8 cellular contexts compared by ENCODE assay signal in genomic region chr19:35901854-35902661, GRCh38. TPM values are rescaled to one million over a fixed set of nuclear protein-coding genes. Genes with fewer than 3 reads are reported as not detected.
A peak's percentile ranks its signal among the peaks of the same experiment; 100 is the strongest.
DNase-seq lines count a peak whose midpoint lies in the region; ATAC-seq and TF ChIP-seq lines count a peak whose summit lies in the region.

A gene with protein sequence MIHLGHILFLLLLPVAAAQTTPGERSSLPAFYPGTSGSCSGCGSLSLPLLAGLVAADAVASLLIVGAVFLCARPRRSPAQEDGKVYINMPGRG (plus strand): TSS chr19:35902529. CDS start chr19:35902594, 65 bp downstream.

- H3K4me1 ChIP-seq in BLaER1 treated with 17β-estradiol and CSF1 and Interleukin-3, amounts not matched to agents 10 nM and 100 nM, result peaks cover 71 to 84% (median 77%) of the 10 kb centered on the region in 10 experiments
- H3K4me1 ChIP-seq in H9 (ENCODE audit: insufficient read depth, low read length), result peaks cover 5% of the 10 kb centered on the region; the same call in 1 of the 2 replicates
- H3K4me1 ChIP-seq in endodermal cell (ENCODE audit: control insufficient read depth, insufficient read depth, low read length), result peaks cover 3% of the 10 kb centered on the region
- H3K4me1 ChIP-seq in parathyroid adenoma, result peaks cover 17% of the 10 kb centered on the region

- no peak within 1 kb of the TSS for H2AK5ac ChIP-seq in H9 (ENCODE audit: insufficient read length, low read length)

- H3K4me2 ChIP-seq in BLaER1 treated with 17β-estradiol and CSF1 and Interleukin-3, amounts not matched to agents 10 nM and 100 nM, result peak within 1 kb of the TSS; percentile 89 to 100 (median 99)
- peak within 1 kb of the TSS; percentile 55 for H3K4me2 ChIP-seq in H9 (ENCODE audit: insufficient read depth, insufficient read length, low read length)
- peak within 1 kb of the TSS; percentile 81 for H3K4me2 ChIP-seq in parathyroid adenoma (ENCODE audit: low read length)

- H4K8ac ChIP-seq in H9 (replicated peaks; ENCODE audit: insufficient read length, low read depth, low read length), result no peak within 1 kb of the TSS

- DNase-seq in H9, result no peak
- DNase-seq in UCSD-AML1 (lab: John Stamatoyannopoulos, UW; ENCODE audit: unreplicated experiment), result peak; percentile 79
- DNase-seq in endodermal cell, result no peak
- no peak for DNase-seq in NCI-H2029 (lab: John Stamatoyannopoulos, UW)
- DNase-seq in GM10248 (ENCODE audit: extremely low spot score), result no peak

- H3K27ac ChIP-seq in BLaER1 treated with 17β-estradiol and CSF1 and Interleukin-3, amounts not matched to agents 10 nM and 100 nM, result peak within 1 kb of the TSS; percentile 85 to 99 (median 96)
- H3K27ac ChIP-seq in H9 (ENCODE audit: insufficient read length, low read depth, low read length), result no peak within 1 kb of the TSS
- no peak within 1 kb of the TSS for H3K27ac ChIP-seq in endodermal cell (ENCODE audit: low read depth, low read length)
- H3K27ac ChIP-seq in parathyroid adenoma, result peak within 1 kb of the TSS; percentile 81

- no peak for ATAC-seq in HG03460 (IDR thresholded peaks at IDR 0.05; ENCODE audit: unreplicated experiment)

- H3K9me3 Mint-ChIP-seq in H9 (no peaks in the 10 kb centered on the region; a peak in 1 of 5 replicates), endodermal cell (no peaks in the 10 kb centered on the region)

- H3K9ac ChIP-seq in BLaER1 treated with 17β-estradiol and CSF1 and Interleukin-3, amounts not matched to agents 10 nM and 100 nM, result peak within 1 kb of the TSS; percentile 85 to 92 (median 90)
- H3K9ac ChIP-seq in H9 (ENCODE audit: extremely low read depth, insufficient read length, low read length) (peak within 1 kb of the TSS; percentile 31), endodermal cell (ENCODE audit: extremely low read depth, low read length, poor library complexity, severe bottlenecking) (no peak within 1 kb of the TSS), parathyroid adenoma (no peak within 1 kb of the TSS)

- peak within 1 kb of the TSS; percentile 11 for H3K18ac ChIP-seq in H9 (ENCODE audit: insufficient read length, low read depth, low read length)

- H3T11ph ChIP-seq in H9 (ENCODE audit: low read length), result no peak within 1 kb of the TSS

- H2BK120ac ChIP-seq in H9 (ENCODE audit: low read depth, low read length, poor library complexity, severe bottlenecking), result no peak within 1 kb of the TSS

- H3K4me1 Mint-ChIP-seq in H9 (peaks cover 17 to 38% of the 10 kb centered on the region in 2 experiments), endodermal cell (peaks cover 19% of the 10 kb centered on the region)

- TF ChIP-seq CTCF in H9 (conservative IDR thresholded peaks at IDR 0.05) (no peak), endodermal cell (conservative IDR thresholded peaks at IDR 0.05) (no peak), parathyroid adenoma (IDR thresholded peaks at IDR 0.05) (no peak), GM10248 (IDR thresholded peaks at IDR 0.05; ENCODE audit: control extremely low read depth, extremely low read depth, low read depth, missing control alignments) (no peak)

- WGBS in H9 (ENCODE audit: extremely low coverage, insufficient read length, low lambda C conversion rate), result no CpG with 5 or more reads among the region's 6 CpGs
- 65 to 78% methylated on average over 3 to 6 of the region's 6 CpGs for WGBS in endodermal cell (ENCODE audit: insufficient coverage in 1 of 2, insufficient read length in 1 of 2), 2 experiments

- H3K36me3 ChIP-seq in BLaER1 treated with 17β-estradiol and CSF1 and Interleukin-3, amounts not matched to agents 10 nM and 100 nM, result peaks cover 4 to 50% (median 17%) of the 10 kb centered on the region in 11 experiments
- H3K36me3 ChIP-seq in endodermal cell (ENCODE audit: control insufficient read depth, insufficient read depth, low read length) (peaks cover 14% of the 10 kb centered on the region), parathyroid adenoma (ENCODE audit: control insufficient read depth, insufficient read depth, low read length) (no peaks in the 10 kb centered on the region)

- no peak within 1 kb of the TSS for H4K5ac ChIP-seq in H9 (ENCODE audit: insufficient read length, low read depth, low read length)

- peaks cover 5 to 13% (median 6%) of the 10 kb centered on the region in 3 experiments; a peak in 5 of 7 replicates for H3K36me3 Mint-ChIP-seq in H9 (ENCODE audit: insufficient read depth in 1 of 3, low read depth in 3 of 3)
- H3K36me3 Mint-ChIP-seq in endodermal cell (ENCODE audit: low read depth), result peaks cover 10% of the 10 kb centered on the region

- H3K27me3 ChIP-seq in BLaER1 treated with 17β-estradiol and CSF1 and Interleukin-3, amounts not matched to agents 10 nM and 100 nM, result no peaks in the 10 kb centered on the region
- H3K27me3 ChIP-seq in H9 (ENCODE audit: insufficient read depth, low read length) (no peaks in the 10 kb centered on the region), endodermal cell (ENCODE audit: control insufficient read depth, insufficient read depth, low read length, poor library complexity, severe bottlenecking) (no peaks in the 10 kb centered on the region), parathyroid adenoma (ENCODE audit: control insufficient read depth, insufficient read depth, low read length) (no peaks in the 10 kb centered on the region)

- H3K4ac ChIP-seq in H9 (ENCODE audit: low read depth, low read length), result no peak within 1 kb of the TSS

- peak within 1 kb of the TSS; percentile 58 to 95 (median 72); a peak in 5 of 7 replicates for H3K27ac Mint-ChIP-seq in H9
- peak within 1 kb of the TSS; percentile 71 for H3K27ac Mint-ChIP-seq in endodermal cell

- H2BK15ac ChIP-seq in H9 (ENCODE audit: low read depth, low read length), result no peak within 1 kb of the TSS

- CTCF ChIA-PET in GM10248 (lab: Yijun Ruan, JAX), result interaction anchor here (2.5 kb wide), 1 partner anchor 29 kb away, joined by 10 read pairs; no protein-coding TSS in a partner anchor

- no peak within 1 kb of the TSS for H2BK20ac ChIP-seq in H9 (ENCODE audit: low read depth, low read length, poor library complexity, severe bottlenecking)

- H3K27me3 Mint-ChIP-seq in H9 (ENCODE audit: low read depth) (peaks cover 12% of the 10 kb centered on the region), endodermal cell (ENCODE audit: insufficient read depth) (peaks cover 14% of the 10 kb centered on the region)

- H2AFZ ChIP-seq in H9 (ENCODE audit: low read length) (no peak within 1 kb of the TSS), parathyroid adenoma (peak within 1 kb of the TSS; percentile 74)

- H3K79me2 ChIP-seq in H9 (ENCODE audit: insufficient read depth, low read length), result no peaks in the 10 kb centered on the region
- no peaks in the 10 kb centered on the region for H3K79me2 ChIP-seq in parathyroid adenoma

- H3K4me3 ChIP-seq in BLaER1 treated with 17β-estradiol and CSF1 and Interleukin-3, amounts not matched to agents 10 nM and 100 nM, result peak within 1 kb of the TSS; percentile 43 to 95 (median 86)
- peak within 1 kb of the TSS; percentile 60 for H3K4me3 ChIP-seq in endodermal cell (ENCODE audit: low read length)
- H3K4me3 ChIP-seq in parathyroid adenoma (ENCODE audit: low read depth, low read length), result peak within 1 kb of the TSS; percentile 55

- H3K23me2 ChIP-seq in H9 (ENCODE audit: insufficient read length, low read depth, low read length, poor library complexity, severe bottlenecking), result peaks cover 10% of the 10 kb centered on the region

- POLR2A ChIA-PET in GM10248 (lab: Yijun Ruan, JAX), result no interaction called here

- no peak within 1 kb of the TSS for H4K91ac ChIP-seq in H9 (ENCODE audit: insufficient read length, low read depth, low read length)

- H3K79me1 ChIP-seq in H9 (ENCODE audit: insufficient read depth, low read depth, low read length, poor library complexity, severe bottlenecking), result peaks cover 3% of the 10 kb centered on the region

- no peak within 1 kb of the TSS for H3K56ac ChIP-seq in H9 (ENCODE audit: insufficient read length, low read depth, low read length)

- H3K14ac ChIP-seq in H9 (ENCODE audit: insufficient read depth, low read length), result no peak within 1 kb of the TSS

- no peak within 1 kb of the TSS for H3K23ac ChIP-seq in H9 (ENCODE audit: insufficient read length, low read depth, low read length)

- H3K9me3 ChIP-seq in BLaER1 treated with 17β-estradiol and CSF1 and Interleukin-3, amounts not matched to agents 10 nM and 100 nM (replicated peaks in 1 of 11), result no peaks in the 10 kb centered on the region
- H3K9me3 ChIP-seq in H9 (ENCODE audit: control insufficient read depth, low read depth, low read length), result no peaks in the 10 kb centered on the region
- no peaks in the 10 kb centered on the region for H3K9me3 ChIP-seq in endodermal cell (ENCODE audit: control insufficient read depth, low read length)
- H3K9me3 ChIP-seq in parathyroid adenoma (ENCODE audit: control insufficient read depth, low read length), result no peaks in the 10 kb centered on the region

- peak within 1 kb of the TSS; percentile 80 to 86 for H3K4me3 Mint-ChIP-seq in H9
- H3K4me3 Mint-ChIP-seq in endodermal cell, result peak within 1 kb of the TSS; percentile 68

- no peak within 1 kb of the TSS for H2BK5ac ChIP-seq in H9 (ENCODE audit: insufficient read length, low read length)

- no peak within 1 kb of the TSS for H2BK12ac ChIP-seq in H9 (ENCODE audit: insufficient read length, low read depth, low read length)

- H4K20me1 ChIP-seq in BLaER1 treated with 17β-estradiol and CSF1 and Interleukin-3, amounts not matched to agents 10 nM and 100 nM, result peaks cover 0 to 26% (median 17%) of the 10 kb centered on the region in 11 experiments; a peak in 16 of 22 replicates
- no peaks in the 10 kb centered on the region for H4K20me1 ChIP-seq in H9 (ENCODE audit: control insufficient read depth, insufficient read depth, insufficient read length)

RNA-seq across cellular contexts. Expression of the gene that starts here (rescaled TPM):
- 0.68 and 1.8 TPM in 2 replicates for total RNA-seq in H9 (2021)
- 1 to 10 TPM; 1.3 to 1.5 TPM for total RNA-seq in endodermal cell
- polyA plus RNA-seq in endodermal cell (2013, experiment 1 of 2), result not detected
- polyA plus RNA-seq in endodermal cell (2013, experiment 2 of 2), result not detected

Comparison
In these comparisons a context has a peak if more than half of its experiments do, and no peak if none do; other contexts are left out.
1. H3K27ac ChIP-seq: peak in BLaER1 treated with 17β-estradiol and CSF1 and Interleukin-3, amounts not matched to agents 10 nM and 100 nM (11 of 11) and parathyroid adenoma (single experiment); none in H9 (single experiment) and endodermal cell (single experiment).
2. H3K9ac ChIP-seq: peak in BLaER1 treated with 17β-estradiol and CSF1 and Interleukin-3, amounts not matched to agents 10 nM and 100 nM (11 of 11) and H9 (single experiment); none in endodermal cell (single experiment) and parathyroid adenoma (single experiment).
3. Peak in every context shown above with its lines, with median percentiles within 50 percentile points of each other: H3K4me2 ChIP-seq and H3K4me3 ChIP-seq.